Comparison of ENCODE assay signal across 18 cellular contexts in genomic region chr3:47478022-47478421, GRCh38. TPM values are rescaled to one million over a fixed set of nuclear protein-coding genes. Genes with fewer than 3 reads are reported as not detected.
DNase-seq lines count a peak whose midpoint lies in the region; ATAC-seq and TF ChIP-seq lines count a peak whose summit lies in the region.
"Had no signal": no experiment of that assay in that cellular context is flagged by ENCODE, and none has a peak within 500 bp of the region (broad histone marks: within the 10 kb centered on the region; RNA-seq: fewer than 3 reads in every experiment).

No MANE protein-coding gene starts in this region.

- H3K27ac ChIP-seq in RWPE1: 0 out of 2 replicates have a peak overlapping the region, but pooled peaks have one; percentile 3
- no peak overlapping the region for H3K27ac ChIP-seq in osteoblast (ENCODE audit: low read depth, low read length)
- no peak overlapping the region for H3K27ac ChIP-seq in gastrocnemius medialis
- H3K27ac ChIP-seq: 22Rv1 had no signal

- peaks cover 7% of the 10 kb centered on the region for H3K4me1 ChIP-seq in osteoblast (ENCODE audit: insufficient read depth, low read length)
- peaks cover 22 to 27% of the 10 kb centered on the region in 2 donors for H3K4me1 ChIP-seq in gastrocnemius medialis
- H3K4me1 ChIP-seq in HAP-1: peaks cover 15% of the 10 kb centered on the region

- H3K27ac Mint-ChIP-seq in T-helper 1 cell treated with Interleukin-12 subunit alpha and Interleukin-12 subunit beta and Interleukin-4 antibody, amounts not matched to agents 30 μg/mL and 1 μg/mL, for 36 hours: peak overlapping the region; percentile 31
- no peak overlapping the region for H3K27ac Mint-ChIP-seq in central memory CD8-positive, alpha-beta T cell (ENCODE audit: low read depth)

- H3K4me3 Mint-ChIP-seq in T-helper 1 cell treated with Interleukin-12 subunit alpha and Interleukin-12 subunit beta and Interleukin-4 antibody, amounts not matched to agents 30 μg/mL and 1 μg/mL, for 36 hours: peak overlapping the region; percentile 21
- H3K4me3 Mint-ChIP-seq in central memory CD8-positive, alpha-beta T cell: peak overlapping the region; percentile 18

- no peaks in the 10 kb centered on the region for H3K36me3 ChIP-seq in osteoblast (ENCODE audit: insufficient read depth, low read length)
- no peaks in the 10 kb centered on the region for H3K36me3 ChIP-seq in gastrocnemius medialis
- no peaks in the 10 kb centered on the region; the same call in 1 of the 2 replicates for H3K36me3 ChIP-seq in HAP-1 (replicated peaks)

- in situ Hi-C loops in gastrocnemius medialis (cut with MboI; ENCODE audit: low sequenced_read_pairs in 4 of 4): loop anchor here in 2 of 4 donors (5.0 to 10.0 kb wide), 2 partner anchors 53 to 56 kb away; no protein-coding TSS in a partner anchor
- in situ Hi-C loops in HAP-1 (cut with MboI; ENCODE audit: low sequenced_read_pairs): no loop called here

- POLR2A ChIA-PET in RWPE1 (lab: Yijun Ruan, JAX; ENCODE audit: low non-redundant PET): no interaction called here

- H3K27me3 ChIP-seq in osteoblast (ENCODE audit: insufficient read depth, low read length) (no peaks in the 10 kb centered on the region), gastrocnemius medialis (no peaks in the 10 kb centered on the region), HAP-1 (ENCODE audit: low read depth) (no peaks in the 10 kb centered on the region)

- no peaks in the 10 kb centered on the region for H3K36me3 Mint-ChIP-seq in T-helper 1 cell treated with Interleukin-12 subunit alpha and Interleukin-12 subunit beta and Interleukin-4 antibody, amounts not matched to agents 30 μg/mL and 1 μg/mL, for 36 hours (ENCODE audit: low read depth)
- H3K36me3 Mint-ChIP-seq in central memory CD8-positive, alpha-beta T cell (ENCODE audit: insufficient read depth): peaks cover 16% of the 10 kb centered on the region

- intact Hi-C loops in gastrocnemius medialis (cut with DNase I; ENCODE audit: low total_unique reads): loop anchor here (10.0 kb wide), 1 partner anchor 313 kb away; the partner anchor contains the start of gene SETD2

- H3K4me1 Mint-ChIP-seq in T-helper 1 cell treated with Interleukin-12 subunit alpha and Interleukin-12 subunit beta and Interleukin-4 antibody, amounts not matched to agents 30 μg/mL and 1 μg/mL, for 36 hours (ENCODE audit: low read depth): peaks cover 21% of the 10 kb centered on the region
- H3K4me1 Mint-ChIP-seq in central memory CD8-positive, alpha-beta T cell: peaks cover 25% of the 10 kb centered on the region

- CTCF ChIA-PET in RWPE1 (lab: Yijun Ruan, JAX): no interaction called here

- no peak overlapping the region for H3K4me2 ChIP-seq in osteoblast (ENCODE audit: insufficient read depth, low read length)

- no peaks in the 10 kb centered on the region for H3K27me3 Mint-ChIP-seq in T-helper 1 cell treated with Interleukin-12 subunit alpha and Interleukin-12 subunit beta and Interleukin-4 antibody, amounts not matched to agents 30 μg/mL and 1 μg/mL, for 36 hours (ENCODE audit: low read depth)
- no peaks in the 10 kb centered on the region for H3K27me3 Mint-ChIP-seq in central memory CD8-positive, alpha-beta T cell

- H3K9me3 Mint-ChIP-seq in T-helper 1 cell treated with Interleukin-12 subunit alpha and Interleukin-12 subunit beta and Interleukin-4 antibody, amounts not matched to agents 30 μg/mL and 1 μg/mL, for 36 hours: no peaks in the 10 kb centered on the region
- no peaks in the 10 kb centered on the region for H3K9me3 Mint-ChIP-seq in central memory CD8-positive, alpha-beta T cell

- no peaks in the 10 kb centered on the region for H3K9me3 ChIP-seq in osteoblast (ENCODE audit: low read depth, low read length)
- H3K9me3 ChIP-seq in gastrocnemius medialis: no peaks in the 10 kb centered on the region
- 0 out of 2 replicates have a peak, but pooled peaks cover 3% of the 10 kb centered on the region for H3K9me3 ChIP-seq in HAP-1

- H3K4me3 ChIP-seq in osteoblast (ENCODE audit: insufficient read depth, low read length) (no peak overlapping the region), gastrocnemius medialis (no peak overlapping the region), HAP-1 (no peak overlapping the region)

- no peak for ATAC-seq in central memory CD8-positive, alpha-beta T cell (replicated peaks; ENCODE audit: extremely low read depth, poor library complexity, severe bottlenecking)
- ATAC-seq in gastrocnemius medialis: no peak

- H3K79me2 ChIP-seq in osteoblast (ENCODE audit: insufficient read depth, low read length): peaks cover 26% of the 10 kb centered on the region

- peaks cover 15% of the 10 kb centered on the region for H4K20me1 ChIP-seq in osteoblast (ENCODE audit: insufficient read depth, low read length)

- TF ChIP-seq CTCF in RWPE1 (conservative IDR thresholded peaks at IDR 0.05; ENCODE audit: low read depth) (no peak), osteoblast (IDR thresholded peaks at IDR 0.05; ENCODE audit: extremely low read depth, low read depth, low read length) (no peak), gastrocnemius medialis (IDR thresholded peaks at IDR 0.05 in 4 of 5, conservative IDR thresholded peaks at IDR 0.05 in 1 of 5) (no peak)

- DNase-seq in T-helper 1 cell (no peak), RWPE1 (ENCODE audit: low spot score) (no peak), osteoblast (ENCODE audit: insufficient read length, low spot score, missing footprints) (peak; percentile 62), gastrocnemius medialis (no peak), AG08395 (ENCODE audit: low spot score) (no peak), HAP-1 (ENCODE audit: low spot score in 2 of 2) (no peak)
- DNase-seq in central memory CD8-positive, alpha-beta T cell (ENCODE audit: low spot score in 2 of 2): no peak
- DNase-seq: DMS79 treated with DMSO at 0.1 percent for 48 hours; HCEC 1CT; NCI-H1105; NCI-H1694; NCI-H2081 treated with DMSO at 0.1 percent for 48 hours; NCI-H510A; NCI-H748 treated with DMSO at 0.1 percent for 48 hours; NK-92 treated with Interleukin-12 subunit alpha and Interleukin-12 subunit beta, amount 100 ng/mL, for 24 hours; Right ventricle myocardium superior had no signal

- H2AFZ ChIP-seq in osteoblast (ENCODE audit: low read length): no peak overlapping the region

- no peak for TF ChIP-seq POLR2A in gastrocnemius medialis (IDR thresholded peaks at IDR 0.05)

RNA-seq across cellular contexts. Expression of gene SCAP, which starts 2.3 kb away (rescaled TPM):
- total RNA-seq in osteoblast (70.1 and 81.4 TPM in 2 replicates), gastrocnemius medialis (10 to 100 TPM; 38.2 to 48.1 (median 42.8) TPM)

RNA-seq across cellular contexts. Expression of gene ELP6, which starts 35.5 kb away (rescaled TPM):
- 23.5 and 27.4 TPM in 2 replicates for total RNA-seq in osteoblast
- total RNA-seq in gastrocnemius medialis: 10 to 100 TPM; 16.9 to 31.1 (median 26.6) TPM
